14 cellular contexts compared by ENCODE assay signal in genomic region chr16:11556945-11557720, GRCh38. TPM values are rescaled to one million over a fixed set of nuclear protein-coding genes. Genes with fewer than 3 reads are reported as not detected.
A peak's percentile ranks its signal among the peaks of the same experiment; 100 is the strongest.
DNase-seq lines count a peak whose midpoint lies in the region; ATAC-seq and TF ChIP-seq lines count a peak whose summit lies in the region.
"Had no signal": no experiment of that assay in that cellular context is flagged by ENCODE, and none has a peak within 500 bp of the region (broad histone marks: within the 10 kb centered on the region; RNA-seq: fewer than 3 reads in every experiment).

No MANE protein-coding gene starts in this region.

- H3K36me3 Mint-ChIP-seq in activated CD8-positive, alpha-beta memory T cell treated with anti-CD3 and anti-CD28 coated beads, Interleukin-2, amount 10 ng/mL, durations not matched to agents 7 days and 5 days: peaks cover 49% of the 10 kb centered on the region

- peaks cover 4% of the 10 kb centered on the region for H3K9me3 Mint-ChIP-seq in activated CD8-positive, alpha-beta memory T cell treated with anti-CD3 and anti-CD28 coated beads, Interleukin-2, amount 10 ng/mL, durations not matched to agents 7 days and 5 days (ENCODE audit: low read depth)

- TF ChIP-seq POLR2A in spleen (IDR thresholded peaks at IDR 0.05): no peak

- H3K27me3 Mint-ChIP-seq in activated CD8-positive, alpha-beta memory T cell treated with anti-CD3 and anti-CD28 coated beads, Interleukin-2, amount 10 ng/mL, durations not matched to agents 7 days and 5 days: no peaks in the 10 kb centered on the region

- DNase-seq in activated CD8-positive, alpha-beta memory T cell treated with anti-CD3 and anti-CD28 coated beads, Interleukin-2, amount 10 ng/mL, durations not matched to agents 7 days and 5 days: no peak
- no peak for DNase-seq in activated CD8-positive, alpha-beta memory T cell treated with anti-CD3 and anti-CD28 coated beads, Interleukin-2, amount 50 U/mL, for 4 hours
- DNase-seq in T-helper 1 cell: peak in 3 of 5 donors; percentile 11 to 34 (median 17)
- peak in 1 of 3 donors; percentile 11 for DNase-seq in effector memory CD4-positive, alpha-beta T cell
- peak; percentile 51 for DNase-seq in spleen
- no peak for DNase-seq in cortex of kidney (lab: John Stamatoyannopoulos, UW)
- DNase-seq in SW 1271 (lab: John Stamatoyannopoulos, UW): no peak
- no peak for DNase-seq in left lobe of liver (ENCODE audit: low spot score)
- DNase-seq: activated effector memory CD4-positive, alpha-beta T cell treated with anti-CD3 and anti-CD28 coated beads, Interleukin-2, amount 50 U/mL, for 16 hours; KG1; NCI-H2081 treated with DMSO at 0.1 percent for 48 hours; stimulated activated CD4-positive, alpha-beta T cell treated with anti-CD3 and anti-CD28 coated beads, Interleukin-4, amount 100 ng/mL, for 24 hours; tibial artery had no signal

- ATAC-seq in activated CD8-positive, alpha-beta memory T cell treated with anti-CD3 and anti-CD28 coated beads, Interleukin-2, amount 10 ng/mL, durations not matched to agents 7 days and 5 days: no peak
- no peak for ATAC-seq in left lobe of liver

- TF ChIP-seq CTCF in spleen (IDR thresholded peaks at IDR 0.05 in 8 of 11, conservative IDR thresholded peaks at IDR 0.05 in 3 of 11): no peak

- intact Hi-C loops in spleen (cut with DNase I; ENCODE audit: low total_unique reads): no loop called here

- no peak overlapping the region for H3K4me3 ChIP-seq in effector memory CD4-positive, alpha-beta T cell (ENCODE audit: insufficient read depth, low read depth, low read length, poor library complexity, severe bottlenecking)
- H3K4me3 ChIP-seq in spleen: peak overlapping the region in 1 of 8 donors; percentile 21
- H3K4me3 ChIP-seq: tibial artery had no signal

- WGBS in spleen, 5 donors: 73 to 83% (median 74%) methylated on average over 9 of the region's 9 CpGs

- peaks cover 42% of the 10 kb centered on the region for H3K36me3 ChIP-seq in effector memory CD4-positive, alpha-beta T cell (ENCODE audit: control insufficient read depth, insufficient read depth, low read length)
- peaks cover 6 to 82% (median 44%) of the 10 kb centered on the region in 6 donors for H3K36me3 ChIP-seq in spleen

- peaks cover 55% of the 10 kb centered on the region for H3K4me1 ChIP-seq in effector memory CD4-positive, alpha-beta T cell (ENCODE audit: control insufficient read depth, insufficient read depth, low read length, poor library complexity, severe bottlenecking)
- H3K4me1 ChIP-seq in spleen: peaks cover 17 to 88% (median 57%) of the 10 kb centered on the region in 6 donors
- H3K4me1 ChIP-seq: parathyroid adenoma had no signal

- H3K9me3 ChIP-seq in effector memory CD4-positive, alpha-beta T cell (ENCODE audit: control insufficient read depth, low read length): no peaks in the 10 kb centered on the region
- peaks cover 0 to 11% (median 7%) of the 10 kb centered on the region in 8 donors for H3K9me3 ChIP-seq in spleen
- H3K9me3 ChIP-seq: tibial artery had no signal

- H3K27me3 ChIP-seq in effector memory CD4-positive, alpha-beta T cell (replicated peaks; ENCODE audit: control insufficient read depth, insufficient read depth, low read length, poor library complexity, severe bottlenecking): no peaks in the 10 kb centered on the region
- no peaks in the 10 kb centered on the region for H3K27me3 ChIP-seq in spleen (replicated peaks in 1 of 7)
- H3K27me3 ChIP-seq: tibial artery had no signal

- H3K4me3 Mint-ChIP-seq in activated CD8-positive, alpha-beta memory T cell treated with anti-CD3 and anti-CD28 coated beads, Interleukin-2, amount 10 ng/mL, durations not matched to agents 7 days and 5 days: peak overlapping the region; percentile 38

- CTCF ChIA-PET in activated CD8-positive, alpha-beta memory T cell treated with anti-CD3 and anti-CD28 coated beads, Interleukin-2, amount 10 ng/mL, durations not matched to agents 7 days and 5 days (lab: Charles Lee): interaction anchor here (0.6 kb wide), 1 partner anchor 25 kb away, joined by 3 read pairs; no protein-coding TSS in a partner anchor

- H3K27ac Mint-ChIP-seq in activated CD8-positive, alpha-beta memory T cell treated with anti-CD3 and anti-CD28 coated beads, Interleukin-2, amount 10 ng/mL, durations not matched to agents 7 days and 5 days: peak overlapping the region; percentile 71

- peak overlapping the region; percentile 21 for H3K27ac ChIP-seq in effector memory CD4-positive, alpha-beta T cell (ENCODE audit: insufficient read depth, low read length, poor library complexity, severe bottlenecking)
- peak overlapping the region in 5 of 8 donors; percentile 47 to 87 (median 80) for H3K27ac ChIP-seq in spleen
- H3K27ac ChIP-seq: parathyroid adenoma had no signal

- peaks cover 57% of the 10 kb centered on the region for H3K4me1 Mint-ChIP-seq in activated CD8-positive, alpha-beta memory T cell treated with anti-CD3 and anti-CD28 coated beads, Interleukin-2, amount 10 ng/mL, durations not matched to agents 7 days and 5 days

RNA-seq across cellular contexts. Expression of gene LITAF, which starts 29.6 kb away (rescaled TPM):
- 100 to 1,000 TPM in 1 of 2 experiments, 10 to 100 TPM in 1; 91.4 to 155 TPM for total RNA-seq in activated CD8-positive, alpha-beta memory T cell treated with anti-CD3 and anti-CD28 coated beads, Interleukin-2, amount 10 ng/mL, durations not matched to agents 7 days and 5 days
- total RNA-seq in spleen (100 to 1,000 TPM; 114 to 312 (median 190) TPM), left lobe of liver (47.0 TPM)
- polyA plus RNA-seq in spleen: 10 to 100 TPM; 55.8 to 87.4 (median 58.9) TPM

Comparison
In these comparisons a context has a peak if more than half of its experiments do, and no peak if none do; other contexts are left out.
1. DNase-seq: peak in T-helper 1 cell (3 of 5) and spleen (single experiment); none in activated CD8-positive, alpha-beta memory T cell treated with anti-CD3 and anti-CD28 coated beads, Interleukin-2, amount 10 ng/mL, durations not matched to agents 7 days and 5 days (single experiment), activated CD8-positive, alpha-beta memory T cell treated with anti-CD3 and anti-CD28 coated beads, Interleukin-2, amount 50 U/mL, for 4 hours (single experiment), cortex of kidney (single experiment), SW 1271 (0 of 2) and left lobe of liver (single experiment).